ENCODE assay signal across 1 cellular context in the genomic region with DNA sequence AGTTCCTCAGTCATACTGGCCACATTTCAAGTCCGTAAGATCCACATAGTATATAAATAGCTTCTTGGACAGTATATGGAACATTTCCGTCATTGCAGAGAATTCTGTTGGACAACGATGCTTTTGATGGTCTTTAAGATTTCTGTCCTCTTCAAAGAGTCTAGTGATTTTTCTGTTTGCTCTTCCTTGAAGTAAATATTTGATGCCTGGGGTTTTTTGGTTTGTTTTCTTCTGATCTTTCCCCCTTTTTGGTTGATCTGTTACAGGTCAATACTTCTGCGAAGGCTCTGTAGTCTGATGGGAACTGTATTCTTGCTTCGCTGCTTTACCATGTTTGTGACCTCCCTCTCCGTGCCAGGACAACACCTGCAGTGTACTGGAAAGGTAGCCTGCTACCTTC.
TF ChIP-seq lines count a peak whose summit lies in the region.

No MANE protein-coding gene starts in this region.

TF ChIP-seq in HepG2, 621 proteins besides CTCF, POLR2A, EP300 and RAD21 (continued from another document and continues in another):
- TF ChIP-seq ZNF766 (CRISPR knock-in tag; IDR thresholded peaks at IDR 0.05; ENCODE audit: borderline replicate concordance) (no peak), TAF1 (CRISPR knock-in tag; IDR thresholded peaks at IDR 0.05) (no peak), ISL2 (CRISPR knock-in tag; IDR thresholded peaks at IDR 0.05) (peak; percentile 98), HIVEP1 (CRISPR knock-in tag; IDR thresholded peaks at IDR 0.05) (no peak), JUN (CRISPR knock-in tag; IDR thresholded peaks at IDR 0.05) (no peak), SCMH1 (CRISPR knock-in tag; IDR thresholded peaks at IDR 0.05; ENCODE audit: borderline replicate concordance) (no peak), SNAPC2 (CRISPR knock-in tag; IDR thresholded peaks at IDR 0.05) (no peak), MED8 (CRISPR knock-in tag; IDR thresholded peaks at IDR 0.05; ENCODE audit: insufficient replicate concordance) (no peak), ZNF777 (CRISPR knock-in tag; IDR thresholded peaks at IDR 0.05) (no peak), TCF7 (IDR thresholded peaks at IDR 0.05; ENCODE audit: low read depth) (peak; percentile 99), SRSF1 (optimal IDR thresholded peaks at IDR 0.05; ENCODE audit: low read depth, low read length) (no peak), ZNF251 (CRISPR knock-in tag; IDR thresholded peaks at IDR 0.05) (no peak), HNF4A (CRISPR knock-in tag; IDR thresholded peaks at IDR 0.05) (peak; percentile 60; the same call in 1 of the 2 replicates), TP53 (CRISPR knock-in tag; conservative IDR thresholded peaks at IDR 0.05) (no peak; the same call in 1 of the 2 replicates), SKI (IDR thresholded peaks at IDR 0.05; ENCODE audit: partially characterized antibody) (peak; percentile 69), ZNF790 (CRISPR knock-in tag; IDR thresholded peaks at IDR 0.05; ENCODE audit: borderline replicate concordance) (no peak), ZNF253 (CRISPR knock-in tag; IDR thresholded peaks at IDR 0.05; ENCODE audit: borderline replicate concordance) (no peak), CREB1 (IDR thresholded peaks at IDR 0.05) (no peak), CREB1 (CRISPR knock-in tag; IDR thresholded peaks at IDR 0.05) (peak; percentile 67), PPARG (CRISPR knock-in tag; conservative IDR thresholded peaks at IDR 0.05) (peak; percentile 80), ZC3H13 (CRISPR knock-in tag; IDR thresholded peaks at IDR 0.05) (no peak), KAT8 (CRISPR knock-in tag; IDR thresholded peaks at IDR 0.05) (peak; percentile 24; the same call in 1 of the 2 replicates), GFI1 (CRISPR knock-in tag; IDR thresholded peaks at IDR 0.05; ENCODE audit: borderline replicate concordance) (peak; percentile 91), HDAC2 (CRISPR knock-in tag; IDR thresholded peaks at IDR 0.05) (peak; percentile 87), FOSL2 (CRISPR knock-in tag; IDR thresholded peaks at IDR 0.05) (peak; percentile 59; the same call in 1 of the 2 replicates), SAFB2 (CRISPR knock-in tag; IDR thresholded peaks at IDR 0.05; ENCODE audit: borderline replicate concordance, low read depth) (no peak), TBP (CRISPR knock-in tag; IDR thresholded peaks at IDR 0.05) (no peak), TCF7L2 (IDR thresholded peaks at IDR 0.05; ENCODE audit: low read depth, low read length) (peak; percentile 93), FOXO1 (CRISPR knock-in tag; IDR thresholded peaks at IDR 0.05) (peak; percentile 82), ZNF543 (CRISPR knock-in tag; IDR thresholded peaks at IDR 0.05) (no peak)
- TF ChIP-seq, protein P1, sequence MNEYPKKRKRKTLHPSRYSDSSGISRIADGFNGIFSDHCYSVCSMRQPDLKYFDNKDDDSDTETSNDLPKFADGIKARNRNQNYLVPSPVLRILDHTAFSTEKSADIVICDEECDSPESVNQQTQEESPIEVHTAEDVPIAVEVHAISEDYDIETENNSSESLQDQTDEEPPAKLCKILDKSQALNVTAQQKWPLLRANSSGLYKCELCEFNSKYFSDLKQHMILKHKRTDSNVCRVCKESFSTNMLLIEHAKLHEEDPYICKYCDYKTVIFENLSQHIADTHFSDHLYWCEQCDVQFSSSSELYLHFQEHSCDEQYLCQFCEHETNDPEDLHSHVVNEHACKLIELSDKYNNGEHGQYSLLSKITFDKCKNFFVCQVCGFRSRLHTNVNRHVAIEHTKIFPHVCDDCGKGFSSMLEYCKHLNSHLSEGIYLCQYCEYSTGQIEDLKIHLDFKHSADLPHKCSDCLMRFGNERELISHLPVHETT (CRISPR knock-in tag; conservative IDR thresholded peaks at IDR 0.05), result no peak
- TF ChIP-seq, protein P2, sequence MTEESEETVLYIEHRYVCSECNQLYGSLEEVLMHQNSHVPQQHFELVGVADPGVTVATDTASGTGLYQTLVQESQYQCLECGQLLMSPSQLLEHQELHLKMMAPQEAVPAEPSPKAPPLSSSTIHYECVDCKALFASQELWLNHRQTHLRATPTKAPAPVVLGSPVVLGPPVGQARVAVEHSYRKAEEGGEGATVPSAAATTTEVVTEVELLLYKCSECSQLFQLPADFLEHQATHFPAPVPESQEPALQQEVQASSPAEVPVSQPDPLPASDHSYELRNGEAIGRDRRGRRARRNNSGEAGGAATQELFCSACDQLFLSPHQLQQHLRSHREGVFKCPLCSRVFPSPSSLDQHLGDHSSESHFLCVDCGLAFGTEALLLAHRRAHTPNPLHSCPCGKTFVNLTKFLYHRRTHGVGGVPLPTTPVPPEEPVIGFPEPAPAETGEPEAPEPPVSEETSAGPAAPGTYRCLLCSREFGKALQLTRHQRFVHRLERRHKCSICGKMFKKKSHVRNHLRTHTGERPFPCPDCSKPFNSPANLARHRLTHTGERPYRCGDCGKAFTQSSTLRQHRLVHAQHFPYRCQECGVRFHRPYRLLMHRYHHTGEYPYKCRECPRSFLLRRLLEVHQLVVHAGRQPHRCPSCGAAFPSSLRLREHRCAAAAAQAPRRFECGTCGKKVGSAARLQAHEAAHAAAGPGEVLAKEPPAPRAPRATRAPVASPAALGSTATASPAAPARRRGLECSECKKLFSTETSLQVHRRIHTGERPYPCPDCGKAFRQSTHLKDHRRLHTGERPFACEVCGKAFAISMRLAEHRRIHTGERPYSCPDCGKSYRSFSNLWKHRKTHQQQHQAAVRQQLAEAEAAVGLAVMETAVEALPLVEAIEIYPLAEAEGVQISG (CRISPR knock-in tag; IDR thresholded peaks at IDR 0.05), result peak; percentile 36; the same call in 1 of the 2 replicates
- TF ChIP-seq, protein P3, sequence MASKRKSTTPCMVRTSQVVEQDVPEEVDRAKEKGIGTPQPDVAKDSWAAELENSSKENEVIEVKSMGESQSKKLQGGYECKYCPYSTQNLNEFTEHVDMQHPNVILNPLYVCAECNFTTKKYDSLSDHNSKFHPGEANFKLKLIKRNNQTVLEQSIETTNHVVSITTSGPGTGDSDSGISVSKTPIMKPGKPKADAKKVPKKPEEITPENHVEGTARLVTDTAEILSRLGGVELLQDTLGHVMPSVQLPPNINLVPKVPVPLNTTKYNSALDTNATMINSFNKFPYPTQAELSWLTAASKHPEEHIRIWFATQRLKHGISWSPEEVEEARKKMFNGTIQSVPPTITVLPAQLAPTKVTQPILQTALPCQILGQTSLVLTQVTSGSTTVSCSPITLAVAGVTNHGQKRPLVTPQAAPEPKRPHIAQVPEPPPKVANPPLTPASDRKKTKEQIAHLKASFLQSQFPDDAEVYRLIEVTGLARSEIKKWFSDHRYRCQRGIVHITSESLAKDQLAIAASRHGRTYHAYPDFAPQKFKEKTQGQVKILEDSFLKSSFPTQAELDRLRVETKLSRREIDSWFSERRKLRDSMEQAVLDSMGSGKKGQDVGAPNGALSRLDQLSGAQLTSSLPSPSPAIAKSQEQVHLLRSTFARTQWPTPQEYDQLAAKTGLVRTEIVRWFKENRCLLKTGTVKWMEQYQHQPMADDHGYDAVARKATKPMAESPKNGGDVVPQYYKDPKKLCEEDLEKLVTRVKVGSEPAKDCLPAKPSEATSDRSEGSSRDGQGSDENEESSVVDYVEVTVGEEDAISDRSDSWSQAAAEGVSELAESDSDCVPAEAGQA (IDR thresholded peaks at IDR 0.05; ENCODE audit: low read depth), result no peak
- TF ChIP-seq, protein P3 (CRISPR knock-in tag; IDR thresholded peaks at IDR 0.05; ENCODE audit: borderline replicate concordance), result peak; percentile 55; the same call in 1 of the 2 replicates
- TF ChIP-seq, protein P4, sequence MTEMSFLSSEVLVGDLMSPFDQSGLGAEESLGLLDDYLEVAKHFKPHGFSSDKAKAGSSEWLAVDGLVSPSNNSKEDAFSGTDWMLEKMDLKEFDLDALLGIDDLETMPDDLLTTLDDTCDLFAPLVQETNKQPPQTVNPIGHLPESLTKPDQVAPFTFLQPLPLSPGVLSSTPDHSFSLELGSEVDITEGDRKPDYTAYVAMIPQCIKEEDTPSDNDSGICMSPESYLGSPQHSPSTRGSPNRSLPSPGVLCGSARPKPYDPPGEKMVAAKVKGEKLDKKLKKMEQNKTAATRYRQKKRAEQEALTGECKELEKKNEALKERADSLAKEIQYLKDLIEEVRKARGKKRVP (CRISPR knock-in tag; IDR thresholded peaks at IDR 0.05), result 0 out of 4 replicates have a peak, but pooled peaks of 1 of the 2 experiments have one; percentile 43
- TF ChIP-seq, protein P5, sequence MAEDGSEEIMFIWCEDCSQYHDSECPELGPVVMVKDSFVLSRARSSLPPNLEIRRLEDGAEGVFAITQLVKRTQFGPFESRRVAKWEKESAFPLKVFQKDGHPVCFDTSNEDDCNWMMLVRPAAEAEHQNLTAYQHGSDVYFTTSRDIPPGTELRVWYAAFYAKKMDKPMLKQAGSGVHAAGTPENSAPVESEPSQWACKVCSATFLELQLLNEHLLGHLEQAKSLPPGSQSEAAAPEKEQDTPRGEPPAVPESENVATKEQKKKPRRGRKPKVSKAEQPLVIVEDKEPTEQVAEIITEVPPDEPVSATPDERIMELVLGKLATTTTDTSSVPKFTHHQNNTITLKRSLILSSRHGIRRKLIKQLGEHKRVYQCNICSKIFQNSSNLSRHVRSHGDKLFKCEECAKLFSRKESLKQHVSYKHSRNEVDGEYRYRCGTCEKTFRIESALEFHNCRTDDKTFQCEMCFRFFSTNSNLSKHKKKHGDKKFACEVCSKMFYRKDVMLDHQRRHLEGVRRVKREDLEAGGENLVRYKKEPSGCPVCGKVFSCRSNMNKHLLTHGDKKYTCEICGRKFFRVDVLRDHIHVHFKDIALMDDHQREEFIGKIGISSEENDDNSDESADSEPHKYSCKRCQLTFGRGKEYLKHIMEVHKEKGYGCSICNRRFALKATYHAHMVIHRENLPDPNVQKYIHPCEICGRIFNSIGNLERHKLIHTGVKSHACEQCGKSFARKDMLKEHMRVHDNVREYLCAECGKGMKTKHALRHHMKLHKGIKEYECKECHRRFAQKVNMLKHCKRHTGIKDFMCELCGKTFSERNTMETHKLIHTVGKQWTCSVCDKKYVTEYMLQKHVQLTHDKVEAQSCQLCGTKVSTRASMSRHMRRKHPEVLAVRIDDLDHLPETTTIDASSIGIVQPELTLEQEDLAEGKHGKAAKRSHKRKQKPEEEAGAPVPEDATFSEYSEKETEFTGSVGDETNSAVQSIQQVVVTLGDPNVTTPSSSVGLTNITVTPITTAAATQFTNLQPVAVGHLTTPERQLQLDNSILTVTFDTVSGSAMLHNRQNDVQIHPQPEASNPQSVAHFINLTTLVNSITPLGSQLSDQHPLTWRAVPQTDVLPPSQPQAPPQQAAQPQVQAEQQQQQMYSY (CRISPR knock-in tag; IDR thresholded peaks at IDR 0.05), result 0 out of 2 replicates have a peak, but pooled peaks have one; percentile 19
- TF ChIP-seq, protein P6, sequence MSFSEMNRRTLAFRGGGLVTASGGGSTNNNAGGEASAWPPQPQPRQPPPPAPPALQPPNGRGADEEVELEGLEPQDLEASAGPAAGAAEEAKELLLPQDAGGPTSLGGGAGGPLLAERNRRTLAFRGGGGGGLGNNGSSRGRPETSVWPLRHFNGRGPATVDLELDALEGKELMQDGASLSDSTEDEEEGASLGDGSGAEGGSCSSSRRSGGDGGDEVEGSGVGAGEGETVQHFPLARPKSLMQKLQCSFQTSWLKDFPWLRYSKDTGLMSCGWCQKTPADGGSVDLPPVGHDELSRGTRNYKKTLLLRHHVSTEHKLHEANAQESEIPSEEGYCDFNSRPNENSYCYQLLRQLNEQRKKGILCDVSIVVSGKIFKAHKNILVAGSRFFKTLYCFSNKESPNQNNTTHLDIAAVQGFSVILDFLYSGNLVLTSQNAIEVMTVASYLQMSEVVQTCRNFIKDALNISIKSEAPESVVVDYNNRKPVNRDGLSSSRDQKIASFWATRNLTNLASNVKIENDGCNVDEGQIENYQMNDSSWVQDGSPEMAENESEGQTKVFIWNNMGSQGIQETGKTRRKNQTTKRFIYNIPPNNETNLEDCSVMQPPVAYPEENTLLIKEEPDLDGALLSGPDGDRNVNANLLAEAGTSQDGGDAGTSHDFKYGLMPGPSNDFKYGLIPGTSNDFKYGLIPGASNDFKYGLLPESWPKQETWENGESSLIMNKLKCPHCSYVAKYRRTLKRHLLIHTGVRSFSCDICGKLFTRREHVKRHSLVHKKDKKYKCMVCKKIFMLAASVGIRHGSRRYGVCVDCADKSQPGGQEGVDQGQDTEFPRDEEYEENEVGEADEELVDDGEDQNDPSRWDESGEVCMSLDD (CRISPR knock-in tag; IDR thresholded peaks at IDR 0.05; ENCODE audit: borderline replicate concordance), result 0 out of 2 replicates have a peak, but pooled peaks have one; percentile 26
- TF ChIP-seq, protein P7, sequence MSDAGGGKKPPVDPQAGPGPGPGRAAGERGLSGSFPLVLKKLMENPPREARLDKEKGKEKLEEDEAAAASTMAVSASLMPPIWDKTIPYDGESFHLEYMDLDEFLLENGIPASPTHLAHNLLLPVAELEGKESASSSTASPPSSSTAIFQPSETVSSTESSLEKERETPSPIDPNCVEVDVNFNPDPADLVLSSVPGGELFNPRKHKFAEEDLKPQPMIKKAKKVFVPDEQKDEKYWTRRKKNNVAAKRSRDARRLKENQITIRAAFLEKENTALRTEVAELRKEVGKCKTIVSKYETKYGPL (CRISPR knock-in tag; IDR thresholded peaks at IDR 0.05), result no peak
